11 cellular contexts compared by ENCODE assay signal in genomic region chr1:66564250-66564649, GRCh38. TPM values are rescaled to one million over a fixed set of nuclear protein-coding genes. Genes with fewer than 3 reads are reported as not detected.
A peak's percentile ranks its signal among the peaks of the same experiment; 100 is the strongest.
DNase-seq lines count a peak whose midpoint lies in the region; ATAC-seq and TF ChIP-seq lines count a peak whose summit lies in the region.
"Had no signal": no experiment of that assay in that cellular context is flagged by ENCODE, and none has a peak within 500 bp of the region (broad histone marks: within the 10 kb centered on the region; RNA-seq: fewer than 3 reads in every experiment).

No MANE protein-coding gene starts in this region.

- H3K36me3 Mint-ChIP-seq in Calu3 (ENCODE audit: insufficient read depth, unreplicated experiment), result peaks cover 19% of the 10 kb centered on the region
- H3K36me3 Mint-ChIP-seq: WTC11 had no signal

- DNase-seq in Calu3 (peak; percentile 32), PC-9 (peak; percentile 38 to 96), epithelial cell of esophagus (ENCODE audit: low read depth) (peak; percentile 96), pulmonary artery endothelial cell (ENCODE audit: low read depth, low spot score) (peak; percentile 98), NCI-H128 (lab: John Stamatoyannopoulos, UW; ENCODE audit: unreplicated experiment) (no peak), NAMALWA (ENCODE audit: low spot score) (no peak)
- DNase-seq: caudate nucleus, NCI-H1436 had no signal

- peaks cover 8% of the 10 kb centered on the region for H3K9me3 Mint-ChIP-seq in Calu3 (ENCODE audit: low read depth, unreplicated experiment)

- intact Hi-C loops in Calu3 (cut with micrococcal nuclease; ENCODE audit: unreplicated experiment), result no loop called here
- intact Hi-C loops in PC-9 (cut with micrococcal nuclease; ENCODE audit: unreplicated experiment), result loop anchor here (1.0 to 5.0 kb wide), 4 partner anchors 21 to 1317 kb away; no protein-coding TSS in a partner anchor

- peaks cover 24% of the 10 kb centered on the region; the same call in 1 of the 2 replicates for H3F3A ChIP-seq in PC-9 (ENCODE audit: insufficient read depth, low read depth)

- peak overlapping the region; percentile 92 for H3K27ac Mint-ChIP-seq in Calu3 (ENCODE audit: unreplicated experiment)
- H3K27ac Mint-ChIP-seq: WTC11 had no signal

- CTCF ChIA-PET in Calu3 (lab: Charles Lee) (no interaction called here), PC-9 (lab: Charles Lee) (interaction anchor here (0.6 kb wide), 1 partner anchor 586 kb away, joined by 12 read pairs; no protein-coding TSS in a partner anchor)

- POLR2A ChIA-PET in PC-9 (lab: Charles Lee; ENCODE audit: unreplicated experiment), result no interaction called here

- H4K20me1 ChIP-seq in PC-9 (ENCODE audit: insufficient read depth), result no peaks in the 10 kb centered on the region

- H3K27ac ChIP-seq in PC-9, result peak overlapping the region; percentile 89

- H3K4me3 Mint-ChIP-seq in Calu3 (ENCODE audit: low read depth, unreplicated experiment), result no peak overlapping the region
- H3K4me3 Mint-ChIP-seq: WTC11 had no signal

- H3K4me3 ChIP-seq in PC-9 (0 out of 2 replicates have a peak overlapping the region, but pooled peaks have one; percentile 8), epithelial cell of esophagus (ENCODE audit: low read length) (no peak overlapping the region)

- peak overlapping the region; percentile 65 for H3K4me2 ChIP-seq in PC-9

- ATAC-seq in HG03175 (IDR thresholded peaks at IDR 0.05; ENCODE audit: unreplicated experiment) (no peak), GM19452 (IDR thresholded peaks at IDR 0.05; ENCODE audit: unreplicated experiment) (no peak)

- H3K27me3 ChIP-seq in PC-9 (ENCODE audit: insufficient read depth, low read depth), result no peaks in the 10 kb centered on the region

- H3K27me3 Mint-ChIP-seq in Calu3 (ENCODE audit: unreplicated experiment), result no peaks in the 10 kb centered on the region

- H3K36me3 ChIP-seq in PC-9 (ENCODE audit: low read depth), result no peaks in the 10 kb centered on the region

- BruUV-seq in Calu3 (replicated peaks; lab: Mats Ljungman, UMichigan), result no TSS peak
- no TSS peak for BruUV-seq in PC-9 (replicated peaks; lab: Mats Ljungman, UMichigan)

- TF ChIP-seq CTCF in Calu3 (IDR thresholded peaks at IDR 0.05; ENCODE audit: unreplicated experiment) (no peak), PC-9 (conservative IDR thresholded peaks at IDR 0.05) (no peak), epithelial cell of esophagus (IDR thresholded peaks at IDR 0.05; ENCODE audit: insufficient read depth, low read depth, low read length, missing control alignments) (no peak)

- no peak overlapping the region for H2AFZ ChIP-seq in PC-9

- H3K79me2 ChIP-seq in PC-9 (ENCODE audit: low read depth), result no peaks in the 10 kb centered on the region

- H3K4me1 Mint-ChIP-seq in Calu3 (ENCODE audit: low read depth, unreplicated experiment), result peaks cover 29% of the 10 kb centered on the region

- H3K4me1 ChIP-seq in PC-9 (replicated peaks; ENCODE audit: insufficient read depth), result peaks cover 37% of the 10 kb centered on the region

- H3K9me3 ChIP-seq in PC-9 (ENCODE audit: insufficient read depth, low read depth), result no peaks in the 10 kb centered on the region

- H3K9me2 ChIP-seq in PC-9 (ENCODE audit: insufficient read depth), result no peaks in the 10 kb centered on the region

RNA-seq across cellular contexts. Expression of gene SGIP1, which starts 30.3 kb away (rescaled TPM):
- total RNA-seq in Calu3 (2022), result not detected in 2 replicates
- total RNA-seq in PC-9 (2021), result not detected in 2 replicates
- 7.7 and 8.7 TPM in 2 replicates for total RNA-seq in pulmonary artery endothelial cell

Comparison
In these comparisons a context has a peak if more than half of its experiments do, and no peak if none do; other contexts are left out.
1. DNase-seq: peak in Calu3 (single experiment), PC-9 (2 of 2), epithelial cell of esophagus (single experiment) and pulmonary artery endothelial cell (single experiment); none in NCI-H128 (single experiment) and NAMALWA (single experiment).